18 cellular contexts compared by ENCODE assay signal in the genomic region with DNA sequence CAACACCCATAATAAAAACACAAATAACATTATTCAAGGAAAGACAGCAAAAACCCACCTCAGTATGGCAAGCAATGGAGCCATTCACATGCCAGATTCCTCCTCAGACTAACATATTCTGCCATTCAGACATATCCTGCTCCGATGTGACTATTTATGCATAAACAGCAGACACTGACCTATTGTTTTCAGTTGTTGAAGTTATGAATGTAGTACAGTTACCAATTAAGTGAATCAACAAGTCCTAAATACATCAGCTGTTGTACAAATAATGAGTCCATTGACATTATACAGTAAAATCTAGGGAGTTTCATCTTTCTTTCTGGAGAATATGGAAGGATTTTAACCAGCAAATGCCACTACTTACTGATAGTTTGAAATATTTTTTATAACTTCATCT.
DNase-seq lines count a peak whose midpoint lies in the region; ATAC-seq, FAIRE-seq and TF ChIP-seq lines count a peak whose summit lies in the region.
"Had no signal": no experiment of that assay in that cellular context is flagged by ENCODE, and none has a peak within 500 bp of the region (broad histone marks: within the 10 kb centered on the region; RNA-seq: fewer than 3 reads in every experiment).

No MANE protein-coding gene starts in this region.

- peaks cover 3% of the 10 kb centered on the region for H3K36me3 Mint-ChIP-seq in T-cell

- H3K4me3 Mint-ChIP-seq in T-cell, result no peak overlapping the region
- H3K4me3 Mint-ChIP-seq: T-helper 17 cell had no signal

- ATAC-seq in HG02938 (IDR thresholded peaks at IDR 0.05; ENCODE audit: unreplicated experiment) (no peak), T-cell (replicated peaks in 1 of 4) (no peak)
- ATAC-seq: T-helper 17 cell had no signal

- peaks cover 12 to 17% (median 16%) of the 10 kb centered on the region in 3 donors for H3K4me1 Mint-ChIP-seq in T-cell

- POLR2A ChIA-PET in T-cell (lab: Charles Lee), result interaction anchor here in 1 of 2 donors (0.6 kb wide), 1 partner anchor 175 kb away, joined by 12 read pairs; no protein-coding TSS in a partner anchor

- H3K9me3 Mint-ChIP-seq in T-cell, result no peaks in the 10 kb centered on the region

- CTCF ChIA-PET in T-cell (lab: Charles Lee), result no interaction called here

- H3K27ac Mint-ChIP-seq in T-cell, result no peak overlapping the region
- H3K27ac Mint-ChIP-seq: T-helper 17 cell had no signal

- no peaks in the 10 kb centered on the region for H3K27me3 Mint-ChIP-seq in T-cell
- H3K27me3 Mint-ChIP-seq: T-helper 17 cell had no signal

- DNase-seq in COR-L47 (lab: John Stamatoyannopoulos, UW), result peak; percentile 28
- DNase-seq in GM12892 (ENCODE audit: insufficient read length), result no peak
- peak; percentile 64 for DNase-seq in NCI-H69 (lab: John Stamatoyannopoulos, UW)
- DNase-seq in foreskin melanocyte, result peak; percentile 96
- DNase-seq in T-cell, result no peak
- no peak for DNase-seq in GM19238 (ENCODE audit: insufficient read length, low spot score)
- DNase-seq: BE2C; DMS 273 treated with DMSO at 0.1 percent for 48 hours; DND-41; MM.1S; NCI-H1048; NCI-H1417 treated with DMSO at 0.1 percent for 48 hours; NCI-H2029; NCI-H524 treated with DMSO at 0.1 percent for 48 hours; NK-92 treated with Interleukin-12 subunit alpha and Interleukin-12 subunit beta, amount 100 ng/mL, for 24 hours; Peyer's patch; T-helper 17 cell had no signal

- peak; percentile 17 for FAIRE-seq in GM12892 (lab: Jason Lieb, UNC)

- no peak for TF ChIP-seq POLR2A in GM12892 (IDR thresholded peaks at IDR 0.05; ENCODE audit: low read depth, low read length)

Comparison
In these comparisons a context has a peak if more than half of its experiments do, and no peak if none do; other contexts are left out.
1. DNase-seq: peak in COR-L47 (single experiment), NCI-H69 (single experiment) and foreskin melanocyte (single experiment); none in GM12892 (single experiment), T-cell (0 of 34) and GM19238 (single experiment).